ENCODE assay signal across 8 cellular contexts in genomic region chr19:36686365-36687213, GRCh38. TPM values are rescaled to one million over a fixed set of nuclear protein-coding genes. Genes with fewer than 3 reads are reported as not detected.
A peak's percentile ranks its signal among the peaks of the same experiment; 100 is the strongest.
DNase-seq lines count a peak whose midpoint lies in the region; ATAC-seq and TF ChIP-seq lines count a peak whose summit lies in the region.

No MANE protein-coding gene starts in this region.

- no peak overlapping the region for H4K8ac ChIP-seq in mesendoderm (ENCODE audit: low read depth, low read length)

- peak overlapping the region; percentile 87 for H2AFZ ChIP-seq in ACC112 (ENCODE audit: low read length, unreplicated experiment)
- peak overlapping the region; percentile 92 for H2AFZ ChIP-seq in OCI-LY3 (ENCODE audit: low read depth, low read length)

- DNase-seq in dermis blood vessel endothelial cell (peak; percentile 39), mesendoderm (peak; percentile 10), upper lobe of right lung (no peak), SKM-1 (lab: John Stamatoyannopoulos, UW; ENCODE audit: unreplicated experiment) (no peak)

- peak overlapping the region; percentile 78 for H3K9ac ChIP-seq in OCI-LY3 (ENCODE audit: low read length)
- H3K9ac ChIP-seq in mesendoderm (ENCODE audit: low read length) = peak overlapping the region; percentile 86

- H2AK5ac ChIP-seq in mesendoderm (ENCODE audit: low read length) = no peak overlapping the region

- no peak overlapping the region for H2BK5ac ChIP-seq in mesendoderm (ENCODE audit: low read length)

- H3K4ac ChIP-seq in mesendoderm (ENCODE audit: low read depth, low read length) = no peak overlapping the region

- H2BK15ac ChIP-seq in mesendoderm (replicated peaks; ENCODE audit: low read depth) = no peak overlapping the region

- H4K5ac ChIP-seq in mesendoderm (ENCODE audit: low read length) = no peak overlapping the region

- H3K56ac ChIP-seq in mesendoderm (ENCODE audit: low read length) = peak overlapping the region; percentile 97

- intact Hi-C loops in upper lobe of right lung (cut with DNase I) = no loop called here

- no peaks in the 10 kb centered on the region for H4K20me1 ChIP-seq in OCI-LY3 (ENCODE audit: insufficient read depth, low read length)

- no peak overlapping the region for H3K23ac ChIP-seq in mesendoderm (ENCODE audit: low read length)

- H3K36me3 ChIP-seq in ACC112 (ENCODE audit: insufficient read depth, low read length) = peaks cover 18% of the 10 kb centered on the region
- H3K36me3 ChIP-seq in OCI-LY3 (replicated peaks; ENCODE audit: low read depth, low read length) = peaks cover 39% of the 10 kb centered on the region
- no peaks in the 10 kb centered on the region for H3K36me3 ChIP-seq in mesendoderm (ENCODE audit: control insufficient read depth, insufficient read depth, low read length)
- peaks cover 17% of the 10 kb centered on the region for H3K36me3 ChIP-seq in upper lobe of right lung

- TF ChIP-seq CTCF in OCI-LY3 (IDR thresholded peaks at IDR 0.05; ENCODE audit: low read depth, low read length) (no peak), upper lobe of right lung (IDR thresholded peaks at IDR 0.05) (no peak)

- H3K27me3 ChIP-seq in ACC112 (ENCODE audit: insufficient read depth, low read length) (no peaks in the 10 kb centered on the region), OCI-LY3 (ENCODE audit: low read depth, low read length) (no peaks in the 10 kb centered on the region), mesendoderm (ENCODE audit: insufficient read depth, low read length, poor library complexity) (no peaks in the 10 kb centered on the region), upper lobe of right lung (no peaks in the 10 kb centered on the region)

- no peak overlapping the region for H2BK120ac ChIP-seq in mesendoderm (ENCODE audit: low read depth, low read length)

- peak overlapping the region; percentile 96 for H3K4me2 ChIP-seq in OCI-LY3 (ENCODE audit: low read length)
- peak overlapping the region; percentile 96 for H3K4me2 ChIP-seq in mesendoderm (ENCODE audit: low read length)

- H3K4me3 ChIP-seq in ACC112 (ENCODE audit: low read depth, low read length) (peak overlapping the region; percentile 98), OCI-LY3 (ENCODE audit: low read length) (peak overlapping the region; percentile 97), mesendoderm (ENCODE audit: low read length) (peak overlapping the region; percentile 84), upper lobe of right lung (peak overlapping the region; percentile 90)

- H3K27ac ChIP-seq in ACC112 (ENCODE audit: low read depth, low read length) = no peak overlapping the region
- H3K27ac ChIP-seq in OCI-LY3 (ENCODE audit: low read length) = peak overlapping the region; percentile 30
- no peak overlapping the region for H3K27ac ChIP-seq in mesendoderm (ENCODE audit: low read depth, low read length)
- peak overlapping the region; percentile 66 for H3K27ac ChIP-seq in upper lobe of right lung

- no CpG with 5 or more reads among the region's 20 CpGs for WGBS in mesendoderm (ENCODE audit: extremely low coverage, insufficient coverage, low lambda C conversion rate)

- H3K9me3 ChIP-seq in OCI-LY3 (ENCODE audit: insufficient read depth, low read length) (no peaks in the 10 kb centered on the region), upper lobe of right lung (no peaks in the 10 kb centered on the region)

- peaks cover 6% of the 10 kb centered on the region for H3K79me1 ChIP-seq in mesendoderm (ENCODE audit: low read length)

- ATAC-seq in GM19372 (IDR thresholded peaks at IDR 0.05; ENCODE audit: low read depth, unreplicated experiment) (peak; percentile 12), upper lobe of right lung (no peak), HG03280 (IDR thresholded peaks at IDR 0.05; ENCODE audit: unreplicated experiment) (no peak)

- H3K79me2 ChIP-seq in ACC112 (ENCODE audit: control insufficient read depth, insufficient read depth, low read length, unreplicated experiment) (peaks cover 19% of the 10 kb centered on the region), OCI-LY3 (ENCODE audit: low read length) (peaks cover 33% of the 10 kb centered on the region), mesendoderm (ENCODE audit: control insufficient read depth, insufficient read depth, low read length) (peaks cover 18% of the 10 kb centered on the region)

- no peak overlapping the region for H3K18ac ChIP-seq in mesendoderm (ENCODE audit: low read length)

- H3K4me1 ChIP-seq in ACC112 (ENCODE audit: control insufficient read depth, insufficient read depth, low read length, unreplicated experiment) (peaks cover 3% of the 10 kb centered on the region), OCI-LY3 (ENCODE audit: low read length) (peaks cover 12% of the 10 kb centered on the region), mesendoderm (ENCODE audit: control insufficient read depth, low read depth, low read length) (no peaks in the 10 kb centered on the region), upper lobe of right lung (peaks cover 12% of the 10 kb centered on the region)

RNA-seq across cellular contexts. Expression of gene ZNF567, which starts 0.8 kb away (rescaled TPM):
- total RNA-seq in dermis blood vessel endothelial cell (5.3 and 9.2 TPM in 2 replicates), upper lobe of right lung (7.7 TPM)
- 12.3 TPM for polyA plus RNA-seq in mesendoderm (2013, experiment 1 of 2)
- 12.2 TPM for polyA plus RNA-seq in mesendoderm (2013, experiment 2 of 2)

RNA-seq across cellular contexts. Expression of gene ZNF461, which starts 20.0 kb away (rescaled TPM):
- total RNA-seq in dermis blood vessel endothelial cell = 6.0 and 9.2 TPM in 2 replicates
- polyA plus RNA-seq in mesendoderm (2013, experiment 1 of 2) = 2.9 TPM
- polyA plus RNA-seq in mesendoderm (2013, experiment 2 of 2) = 2.8 TPM
- total RNA-seq in upper lobe of right lung = 7.1 TPM

Comparison
In these comparisons a context has a peak if more than half of its experiments do, and no peak if none do; other contexts are left out.
1. H3K27ac ChIP-seq: peak in OCI-LY3 (single experiment) and upper lobe of right lung (single experiment); none in ACC112 (single experiment) and mesendoderm (single experiment).
2. DNase-seq: peak in dermis blood vessel endothelial cell (single experiment) and mesendoderm (single experiment); none in upper lobe of right lung (single experiment) and SKM-1 (single experiment).
3. Peak in every context shown above with its lines, with median percentiles within 50 percentile points of each other: H3K4me3 ChIP-seq.